ENCODE assay signal across 8 cellular contexts in the genomic region with DNA sequence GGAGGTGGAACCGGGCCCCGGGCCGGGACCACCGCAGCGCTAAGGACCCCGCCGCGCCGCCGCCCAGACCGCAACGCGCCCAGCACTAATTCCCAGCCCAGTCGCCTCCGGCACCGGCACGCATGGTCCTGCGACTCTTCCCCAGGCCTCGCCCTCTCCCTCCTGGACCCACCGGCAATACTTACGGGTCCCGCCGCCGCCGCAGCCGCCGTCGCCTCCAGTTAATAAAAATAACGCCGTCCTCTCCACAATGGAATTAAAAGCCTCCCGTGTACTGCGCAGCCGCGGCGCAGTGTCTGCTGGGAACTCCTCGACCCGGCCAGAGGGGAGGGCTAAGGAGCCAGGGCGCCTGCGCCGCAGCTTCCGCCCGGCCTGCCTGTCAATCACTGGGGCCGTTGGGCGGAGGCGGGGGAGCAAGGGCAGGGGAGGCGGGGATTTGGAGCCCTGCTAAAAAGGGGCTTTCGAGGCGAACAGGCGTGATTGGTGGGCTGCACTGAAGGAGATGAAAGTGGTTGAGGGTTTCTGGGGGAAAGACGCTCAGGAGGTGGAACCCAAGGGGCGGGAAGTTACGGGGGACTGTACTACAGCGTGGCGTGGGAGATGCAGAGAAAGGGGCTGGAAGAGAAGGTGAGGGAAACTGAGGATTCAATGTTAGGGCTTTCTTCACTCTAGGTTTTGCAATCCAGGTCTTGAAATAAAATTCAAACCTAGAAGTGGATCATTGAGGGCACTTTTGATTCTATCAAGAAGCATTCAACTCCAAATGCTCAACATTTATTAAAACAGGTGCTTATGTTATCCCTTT. TPM values are rescaled to one million over a fixed set of nuclear protein-coding genes. Genes with fewer than 3 reads are reported as not detected.
DNase-seq lines count a peak whose midpoint lies in the region; ATAC-seq and TF ChIP-seq lines count a peak whose summit lies in the region.

A gene with protein sequence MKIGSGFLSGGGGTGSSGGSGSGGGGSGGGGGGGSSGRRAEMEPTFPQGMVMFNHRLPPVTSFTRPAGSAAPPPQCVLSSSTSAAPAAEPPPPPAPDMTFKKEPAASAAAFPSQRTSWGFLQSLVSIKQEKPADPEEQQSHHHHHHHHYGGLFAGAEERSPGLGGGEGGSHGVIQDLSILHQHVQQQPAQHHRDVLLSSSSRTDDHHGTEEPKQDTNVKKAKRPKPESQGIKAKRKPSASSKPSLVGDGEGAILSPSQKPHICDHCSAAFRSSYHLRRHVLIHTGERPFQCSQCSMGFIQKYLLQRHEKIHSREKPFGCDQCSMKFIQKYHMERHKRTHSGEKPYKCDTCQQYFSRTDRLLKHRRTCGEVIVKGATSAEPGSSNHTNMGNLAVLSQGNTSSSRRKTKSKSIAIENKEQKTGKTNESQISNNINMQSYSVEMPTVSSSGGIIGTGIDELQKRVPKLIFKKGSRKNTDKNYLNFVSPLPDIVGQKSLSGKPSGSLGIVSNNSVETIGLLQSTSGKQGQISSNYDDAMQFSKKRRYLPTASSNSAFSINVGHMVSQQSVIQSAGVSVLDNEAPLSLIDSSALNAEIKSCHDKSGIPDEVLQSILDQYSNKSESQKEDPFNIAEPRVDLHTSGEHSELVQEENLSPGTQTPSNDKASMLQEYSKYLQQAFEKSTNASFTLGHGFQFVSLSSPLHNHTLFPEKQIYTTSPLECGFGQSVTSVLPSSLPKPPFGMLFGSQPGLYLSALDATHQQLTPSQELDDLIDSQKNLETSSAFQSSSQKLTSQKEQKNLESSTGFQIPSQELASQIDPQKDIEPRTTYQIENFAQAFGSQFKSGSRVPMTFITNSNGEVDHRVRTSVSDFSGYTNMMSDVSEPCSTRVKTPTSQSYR (minus strand): TSS at position 276 of the 805 bp plus-strand sequence. CDS start 331 bp downstream, outside the sequence.

- H3K36me3 ChIP-seq in heart right ventricle: peaks cover 0 to 17% (median 0%) of the 10 kb centered on the region in 9 donors

- H3K4me1 ChIP-seq in heart right ventricle: peaks cover 0 to 48% (median 46%) of the 10 kb centered on the region in 9 donors

- peak within 1 kb of the TSS; percentile 95 for H3K27ac Mint-ChIP-seq in type B pancreatic cell

- H3K27me3 ChIP-seq in heart right ventricle: no peaks in the 10 kb centered on the region

- H3K27ac ChIP-seq in heart right ventricle: peak within 1 kb of the TSS; percentile 52 to 96 (median 90)

- intact Hi-C loops in T-helper 1 cell treated with Interleukin-12 subunit alpha and Interleukin-12 subunit beta and Interleukin-4 antibody, amounts not matched to agents 30 ng/mL and 1 ng/mL, for 36 hours (cut with micrococcal nuclease): loop anchor here (1.0 to 5.0 kb wide), 12 partner anchors 28 to 612 kb away; a partner anchor contains a TSS
- intact Hi-C loops in heart right ventricle (cut with DNase I): no loop called here
- intact Hi-C loops in posterior cingulate gyrus (cut with DNase I): loop anchor here (5.0 kb wide), 1 partner anchor 108 kb away; no protein-coding TSS in a partner anchor

- peak within 1 kb of the TSS; percentile 65 to 97 (median 93) for H3K4me3 ChIP-seq in heart right ventricle

- H3K4me1 Mint-ChIP-seq in type B pancreatic cell (ENCODE audit: unreplicated experiment): peaks cover 48% of the 10 kb centered on the region

- DNase-seq in NCI-H1694 (lab: John Stamatoyannopoulos, UW): peak; percentile 95
- peak; percentile 86 for DNase-seq in amniotic epithelial cell (ENCODE audit: low read depth)
- DNase-seq in heart right ventricle: peak; percentile 94 to 96
- DNase-seq in posterior cingulate gyrus: peak; percentile 87 to 99 (median 91)
- DNase-seq in type B pancreatic cell (ENCODE audit: extremely low spot score, unreplicated experiment): peak; percentile 96

- ATAC-seq in GM18498 (IDR thresholded peaks at IDR 0.05; ENCODE audit: unreplicated experiment) (peak; percentile 97), HG02885 (IDR thresholded peaks at IDR 0.05; ENCODE audit: poor library complexity, unreplicated experiment) (peak; percentile 98), heart right ventricle (peak; percentile 100)

- H3K36me3 Mint-ChIP-seq in type B pancreatic cell: peaks cover 48% of the 10 kb centered on the region

- peak within 1 kb of the TSS; percentile 99 for H3K4me3 Mint-ChIP-seq in type B pancreatic cell

- 0 to 1% methylated on average over 53 to 54 of the region's 54 CpGs for whole genome bisulfite sequencing in heart right ventricle, 2 donors

- H3K27me3 Mint-ChIP-seq in type B pancreatic cell: peaks cover 15% of the 10 kb centered on the region

- peaks cover 5% of the 10 kb centered on the region for H3K9me3 Mint-ChIP-seq in type B pancreatic cell

- TF ChIP-seq CTCF in heart right ventricle (IDR thresholded peaks at IDR 0.05): no peak
- TF ChIP-seq CTCF in type B pancreatic cell (conservative IDR thresholded peaks at IDR 0.05): no peak

- no peaks in the 10 kb centered on the region for H3K9me3 ChIP-seq in heart right ventricle

RNA-seq across cellular contexts. Expression of the gene that starts here (rescaled TPM):
- total RNA-seq in T-helper 1 cell treated with Interleukin-12 subunit alpha and Interleukin-12 subunit beta and Interleukin-4 antibody, amounts not matched to agents 30 ng/mL and 1 ng/mL, for 36 hours: 19.7 and 20.6 TPM in 2 replicates
- total RNA-seq in heart right ventricle (10 to 100 TPM in 4 of 10 donors, 1 to 10 TPM in 6; 6.8 to 11.7 (median 9.2) TPM), type B pancreatic cell (ENCODE audit: low replicate concordance) (16.2 and 30.5 TPM in 2 replicates)
- polyA plus RNA-seq in heart right ventricle: 1 to 10 TPM; 2.8 to 3.4 TPM

Comparison
In these comparisons a context has a peak if more than half of its experiments do, and no peak if none do; other contexts are left out.
1. Peak in every context shown above with its lines: DNase-seq, ATAC-seq, H3K4me3 ChIP-seq and H3K27ac ChIP-seq.
2. intact Hi-C loops: an anchor here in T-helper 1 cell treated with Interleukin-12 subunit alpha and Interleukin-12 subunit beta and Interleukin-4 antibody, amounts not matched to agents 30 ng/mL and 1 ng/mL, for 36 hours (1.0 to 5.0 kb wide) and posterior cingulate gyrus (5.0 kb wide); none called in heart right ventricle.